Comparison of ENCODE assay signal across 10 cellular contexts in genomic region chr2:94759211-94759610, GRCh38.
DNase-seq lines count a peak whose midpoint lies in the region; ATAC-seq lines count a peak whose summit lies in the region.
"Had no signal": no experiment of that assay in that cellular context is flagged by ENCODE, and none has a peak within 500 bp of the region (broad histone marks: within the 10 kb centered on the region; RNA-seq: fewer than 3 reads in every experiment).

No MANE protein-coding gene starts in this region.

- H3K36me3 Mint-ChIP-seq in stimulated activated naive B cell treated with anti-CD40 and anti-IgM and Interleukin-4, amounts not matched to agents 10 μg/mL and 1 μg/mL and 100 μg/mL, for 72 hours = no peaks in the 10 kb centered on the region

- no peak for ATAC-seq in stimulated activated naive B cell treated with anti-CD40 and anti-IgM and Interleukin-4, amounts not matched to agents 10 μg/mL and 1 μg/mL and 100 μg/mL, for 72 hours (replicated peaks)
- ATAC-seq: Right ventricle myocardium inferior had no signal

- no peaks in the 10 kb centered on the region for H3K4me1 Mint-ChIP-seq in stimulated activated naive B cell treated with anti-CD40 and anti-IgM and Interleukin-4, amounts not matched to agents 10 μg/mL and 1 μg/mL and 100 μg/mL, for 72 hours

- no peak overlapping the region for H3K4me3 Mint-ChIP-seq in stimulated activated naive B cell treated with anti-CD40 and anti-IgM and Interleukin-4, amounts not matched to agents 10 μg/mL and 1 μg/mL and 100 μg/mL, for 72 hours

- DNase-seq in activated CD4-positive, alpha-beta T cell treated with anti-CD3 and anti-CD28 coated beads for 48 hours = peak; percentile 37
- DNase-seq in activated CD4-positive, alpha-beta T cell treated with anti-CD3 and anti-CD28 coated beads for 4 hours = no peak
- DNase-seq in HK-2 (ENCODE audit: unreplicated experiment) (peak; percentile 51), RKO (ENCODE audit: low spot score) (peak; percentile 66), left kidney (ENCODE audit: low read depth, low spot score) (peak; percentile 81), GM19238 (ENCODE audit: insufficient read length, low spot score) (no peak), NCI-H526 treated with DMSO at 0.1 percent for 48 hours (lab: John Stamatoyannopoulos, UW) (no peak)
- DNase-seq in stimulated activated naive B cell treated with anti-CD40 and anti-IgM and Interleukin-4, amounts not matched to agents 10 μg/mL and 1 μg/mL and 100 μg/mL, for 72 hours = no peak
- DNase-seq: small intestine had no signal

- H3K9me3 Mint-ChIP-seq in stimulated activated naive B cell treated with anti-CD40 and anti-IgM and Interleukin-4, amounts not matched to agents 10 μg/mL and 1 μg/mL and 100 μg/mL, for 72 hours = peaks cover 0 to 6% of the 10 kb centered on the region in 2 donors

- no peak overlapping the region for H3K27ac Mint-ChIP-seq in stimulated activated naive B cell treated with anti-CD40 and anti-IgM and Interleukin-4, amounts not matched to agents 10 μg/mL and 1 μg/mL and 100 μg/mL, for 72 hours

- peaks cover 0 to 3% of the 10 kb centered on the region in 2 donors for H3K27me3 Mint-ChIP-seq in stimulated activated naive B cell treated with anti-CD40 and anti-IgM and Interleukin-4, amounts not matched to agents 10 μg/mL and 1 μg/mL and 100 μg/mL, for 72 hours

Comparison
In these comparisons a context has a peak if more than half of its experiments do, and no peak if none do; other contexts are left out.
1. DNase-seq: peak in activated CD4-positive, alpha-beta T cell treated with anti-CD3 and anti-CD28 coated beads for 48 hours (single experiment), HK-2 (single experiment), RKO (single experiment) and left kidney (single experiment); none in activated CD4-positive, alpha-beta T cell treated with anti-CD3 and anti-CD28 coated beads for 4 hours (0 of 2), GM19238 (single experiment), NCI-H526 treated with DMSO at 0.1 percent for 48 hours (single experiment) and stimulated activated naive B cell treated with anti-CD40 and anti-IgM and Interleukin-4, amounts not matched to agents 10 μg/mL and 1 μg/mL and 100 μg/mL, for 72 hours (single experiment).